9 cellular contexts compared by ENCODE assay signal in the genomic region with DNA sequence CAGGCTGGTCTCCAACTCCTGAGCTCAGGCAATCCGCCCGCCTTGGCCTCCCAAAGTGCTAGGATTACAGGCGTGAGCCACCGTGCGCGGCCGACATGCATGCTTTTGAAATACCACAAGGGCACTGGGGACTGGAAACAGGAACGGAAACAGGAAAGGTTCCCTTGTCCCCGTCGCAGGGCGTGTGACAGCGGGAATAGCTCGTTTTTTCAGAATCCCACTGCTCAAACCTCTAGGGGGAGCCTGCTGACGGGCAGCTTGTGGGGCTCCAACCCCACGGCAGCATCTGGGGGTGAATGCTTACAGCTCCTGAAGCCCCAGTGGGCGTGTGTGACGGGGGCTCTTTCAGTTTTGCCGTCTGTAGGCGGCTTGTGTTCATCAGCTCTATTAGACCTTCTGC. TPM values are rescaled to one million over a fixed set of nuclear protein-coding genes. Genes with fewer than 3 reads are reported as not detected.
DNase-seq lines count a peak whose midpoint lies in the region; FAIRE-seq and TF ChIP-seq lines count a peak whose summit lies in the region.
"Had no signal": no experiment of that assay in that cellular context is flagged by ENCODE, and none has a peak within 500 bp of the region (broad histone marks: within the 10 kb centered on the region; RNA-seq: fewer than 3 reads in every experiment).

No MANE protein-coding gene starts in this region.

- H3K27ac ChIP-seq in caudate nucleus (ENCODE audit: low read depth, low read length) = peak overlapping the region; percentile 26
- no peak overlapping the region for H3K27ac ChIP-seq in osteoblast (ENCODE audit: low read depth, low read length)

- H3K79me2 ChIP-seq in osteoblast (ENCODE audit: insufficient read depth, low read length) = no peaks in the 10 kb centered on the region

- H3K4me2 ChIP-seq in osteoblast (ENCODE audit: insufficient read depth, low read length) = peak overlapping the region; percentile 28

- FAIRE-seq in GM18507 (lab: Jason Lieb, UNC) = peak; percentile 88

- no peaks in the 10 kb centered on the region for H3K4me1 ChIP-seq in osteoblast (ENCODE audit: insufficient read depth, low read length)

- TF ChIP-seq CTCF in osteoblast (IDR thresholded peaks at IDR 0.05; ENCODE audit: extremely low read depth, low read depth, low read length) = peak; percentile 39

- no peaks in the 10 kb centered on the region for H3K9me3 ChIP-seq in osteoblast (ENCODE audit: low read depth, low read length)

- no peak for DNase-seq in GM18507 (ENCODE audit: extremely low spot score, insufficient read length, low read depth)
- peak in 3 of 5 donors; percentile 10 to 38 (median 15) for DNase-seq in T-helper 1 cell
- no peak for DNase-seq in caudate nucleus (lab: John Stamatoyannopoulos, UW)
- peak; percentile 61 for DNase-seq in osteoblast (ENCODE audit: insufficient read length, low spot score, missing footprints)
- DNase-seq in NAMALWA (ENCODE audit: low spot score) = no peak
- DNase-seq in HT-29 (ENCODE audit: low spot score) = no peak
- DNase-seq in NCI-H1436 treated with DMSO at 0.1 percent for 48 hours (lab: John Stamatoyannopoulos, UW) = no peak
- no peak for DNase-seq in NCI-H2171 treated with DMSO at 0.1 percent for 48 hours (lab: John Stamatoyannopoulos, UW)

- no peaks in the 10 kb centered on the region for H3K36me3 ChIP-seq in osteoblast (ENCODE audit: insufficient read depth, low read length)

- H3K4me3 ChIP-seq in osteoblast (ENCODE audit: insufficient read depth, low read length) = no peak overlapping the region

- H3K27me3 ChIP-seq in osteoblast (ENCODE audit: insufficient read depth, low read length) = peaks cover 16% of the 10 kb centered on the region

- H4K20me1 ChIP-seq in osteoblast (ENCODE audit: insufficient read depth, low read length) = no peaks in the 10 kb centered on the region

- H2AFZ ChIP-seq in osteoblast (ENCODE audit: low read length) = peak overlapping the region; percentile 29

RNA-seq across cellular contexts. Expression of a gene that starts 18.8 kb away (rescaled TPM):
- total RNA-seq in osteoblast = under 0.01 TPM in 1 of 2 replicates, not detected in the other
- total RNA-seq in HT-29 (2014; rRNA removed; shearing (Covaris generic)) = not detected in 2 replicates
- total RNA-seq: T-helper 1 cell treated with Interleukin-12 subunit alpha and Interleukin-12 subunit beta and Interleukin-4 antibody, amounts not matched to agents 30 ng/mL and 1 ng/mL, for 36 hours had no signal

RNA-seq across cellular contexts. Expression of a gene that starts 45.7 kb away (rescaled TPM):
- total RNA-seq in osteoblast = 0.88 and 1.1 TPM in 2 replicates
- total RNA-seq in HT-29 (2014; rRNA removed; shearing (Covaris generic)) = 0.52 TPM in 1 of 2 replicates, not detected in the other

RNA-seq across cellular contexts. Expression of a gene that starts 53.4 kb away (rescaled TPM):
- total RNA-seq in osteoblast = not detected in 2 replicates
- not detected in 2 replicates for total RNA-seq in HT-29 (2014; rRNA removed; shearing (Covaris generic))
- total RNA-seq: T-helper 1 cell treated with Interleukin-12 subunit alpha and Interleukin-12 subunit beta and Interleukin-4 antibody, amounts not matched to agents 30 ng/mL and 1 ng/mL, for 36 hours had no signal

Comparison
In these comparisons a context has a peak if more than half of its experiments do, and no peak if none do; other contexts are left out.
1. DNase-seq: peak in T-helper 1 cell (3 of 5) and osteoblast (single experiment); none in GM18507 (single experiment), caudate nucleus (0 of 61), NAMALWA (single experiment), HT-29 (single experiment), NCI-H1436 treated with DMSO at 0.1 percent for 48 hours (single experiment) and NCI-H2171 treated with DMSO at 0.1 percent for 48 hours (single experiment).